ENCODE assay signal across 8 cellular contexts in genomic region chr12:106136263-106136662, GRCh38. TPM values are rescaled to one million over a fixed set of nuclear protein-coding genes. Genes with fewer than 3 reads are reported as not detected.
DNase-seq lines count a peak whose midpoint lies in the region; ATAC-seq lines count a peak whose summit lies in the region.

No MANE protein-coding gene starts in this region.

- in situ Hi-C loops in ACHN (cut with HindIII; ENCODE audit: low pct_ligation_motif_present, low pct_unique_long_range_greater_than_20kb, low sequenced_read_pairs) = no loop called here

- peak; percentile 58 for ATAC-seq in GM19455 (IDR thresholded peaks at IDR 0.05; ENCODE audit: unreplicated experiment)
- ATAC-seq in HG03521 (IDR thresholded peaks at IDR 0.05; ENCODE audit: unreplicated experiment) = no peak

- DNase-seq in ACHN = peak; percentile 95
- DNase-seq in NCI-H2196 treated with DMSO at 0.1 percent for 48 hours (lab: John Stamatoyannopoulos, UW; ENCODE audit: unreplicated experiment) = peak; percentile 67
- peak; percentile 81 for DNase-seq in activated CD4-positive, CD25-positive, alpha-beta regulatory T cell treated with anti-CD3 and anti-CD28 coated beads, Interleukin-2, amount 50 U/mL, for 72 hours
- peak; percentile 84 for DNase-seq in cerebellum (ENCODE audit: low spot score)
- DNase-seq in kidney tubule cell (ENCODE audit: low spot score) = peak; percentile 92
- DNase-seq in stimulated activated CD4-positive, alpha-beta T cell treated with anti-CD3 and anti-CD28 coated beads, Interleukin-15, amount 100 ng/mL, for 24 hours = peak; percentile 85

RNA-seq across cellular contexts. Expression of gene NUAK1, which starts 2.5 kb away (rescaled TPM):
- total RNA-seq in cerebellum = 43.6 TPM
